11 cellular contexts compared by ENCODE assay signal in the genomic region with DNA sequence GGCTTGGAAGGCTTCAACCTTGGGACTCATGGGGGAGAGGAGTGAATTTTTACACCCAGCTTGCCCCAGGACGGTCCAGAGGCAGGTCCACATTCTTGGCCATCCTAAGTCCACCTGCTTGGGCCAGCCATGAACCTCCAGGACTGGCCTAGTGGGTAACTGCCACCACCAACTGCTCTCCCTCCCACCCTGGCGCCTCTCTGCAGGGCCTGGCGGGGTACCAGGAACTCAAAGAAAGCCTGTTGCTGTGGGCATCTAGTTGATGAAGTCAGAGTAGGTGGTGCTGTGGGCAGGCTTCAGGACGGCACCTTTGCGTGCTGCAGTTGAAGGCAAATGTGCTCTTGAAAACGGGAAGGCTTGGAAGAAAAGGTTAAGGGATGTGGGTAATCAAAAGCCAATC. TPM values are rescaled to one million over a fixed set of nuclear protein-coding genes. Genes with fewer than 3 reads are reported as not detected.
A peak's percentile ranks its signal among the peaks of the same experiment; 100 is the strongest.
DNase-seq lines count a peak whose midpoint lies in the region; ATAC-seq, FAIRE-seq and TF ChIP-seq lines count a peak whose summit lies in the region.
"Had no signal": no experiment of that assay in that cellular context is flagged by ENCODE, and none has a peak within 500 bp of the region (broad histone marks: within the 10 kb centered on the region; RNA-seq: fewer than 3 reads in every experiment).

No MANE protein-coding gene starts in this region.

- peaks cover 84% of the 10 kb centered on the region for H4K20me1 ChIP-seq in astrocyte (ENCODE audit: insufficient read depth, low read length)

- 13 to 55% methylated on average over 4 to 5 of the region's 6 CpGs for WGBS in thyroid gland, 2 donors

- TF ChIP-seq POLR2A in thyroid gland (IDR thresholded peaks at IDR 0.05), result no peak

- H3K4me1 ChIP-seq in astrocyte (ENCODE audit: insufficient read depth, low read length) (peaks cover 27% of the 10 kb centered on the region), mucosa of descending colon (ENCODE audit: low read depth) (peaks cover 20% of the 10 kb centered on the region), thyroid gland (peaks cover 27 to 70% of the 10 kb centered on the region in 2 donors)
- H3K4me1 ChIP-seq: uterus had no signal

- no peak for DNase-seq in activated naive CD8-positive, alpha-beta T cell treated with anti-CD3 and anti-CD28 coated beads, Interleukin-2, amount 50 U/mL, for 24 hours
- no peak for DNase-seq in activated naive CD8-positive, alpha-beta T cell treated with anti-CD3 and anti-CD28 coated beads for 36 hours
- DNase-seq in astrocyte (ENCODE audit: low read depth) (no peak), mucosa of descending colon (peak in 2 of 3 donors; percentile 31 to 48), thyroid gland (peak; percentile 54 to 64), KG1 (lab: John Stamatoyannopoulos, UW) (no peak)
- no peak for DNase-seq in stimulated activated CD4-positive, alpha-beta T cell treated with anti-CD3 and anti-CD28 coated beads, Interleukin-4, amount 100 ng/mL, for 4 hours
- no peak for DNase-seq in effector CD8-positive, alpha-beta T cell (lab: John Stamatoyannopoulos, UW)
- DNase-seq: MM.1S, naive B cell, uterus had no signal

- H3K36me3 ChIP-seq in astrocyte (ENCODE audit: insufficient read depth, low read length) (no peaks in the 10 kb centered on the region), mucosa of descending colon (ENCODE audit: low read depth) (no peaks in the 10 kb centered on the region), thyroid gland (no peaks in the 10 kb centered on the region)
- H3K36me3 ChIP-seq: uterus had no signal

- no peaks in the 10 kb centered on the region for H3K9me3 ChIP-seq in astrocyte (ENCODE audit: insufficient read depth, low read depth, low read length)
- H3K9me3 ChIP-seq in mucosa of descending colon, result no peaks in the 10 kb centered on the region
- no peaks in the 10 kb centered on the region for H3K9me3 ChIP-seq in thyroid gland
- H3K9me3 ChIP-seq: uterus had no signal

- peak overlapping the region; percentile 64 for H3K4me2 ChIP-seq in astrocyte (ENCODE audit: low read length)

- H3K79me2 ChIP-seq in astrocyte (ENCODE audit: insufficient read depth, low read length), result peaks cover 73% of the 10 kb centered on the region

- ATAC-seq in activated naive CD8-positive, alpha-beta T cell treated with anti-CD3 and anti-CD28 coated beads, Interleukin-2, amount 50 U/mL, for 24 hours, result peak; percentile 21
- no peak for ATAC-seq in mucosa of descending colon

- H3K27me3 ChIP-seq in astrocyte (ENCODE audit: insufficient read depth, low read length), result no peaks in the 10 kb centered on the region
- H3K27me3 ChIP-seq in thyroid gland, result no peaks in the 10 kb centered on the region
- H3K27me3 ChIP-seq: uterus had no signal

- H2AFZ ChIP-seq in astrocyte (ENCODE audit: low read depth, low read length), result no peak overlapping the region

- no peak overlapping the region for H3K27ac Mint-ChIP-seq in activated naive CD8-positive, alpha-beta T cell treated with anti-CD3 and anti-CD28 coated beads, Interleukin-2, amount 50 U/mL, for 24 hours
- no peak overlapping the region for H3K27ac Mint-ChIP-seq in activated naive CD8-positive, alpha-beta T cell treated with anti-CD3 and anti-CD28 coated beads for 36 hours
- H3K27ac Mint-ChIP-seq in astrocyte (ENCODE audit: unreplicated experiment), result no peak overlapping the region

- TF ChIP-seq CTCF in astrocyte (IDR thresholded peaks at IDR 0.05; ENCODE audit: insufficient read depth, low read depth, low read length), result no peak
- TF ChIP-seq CTCF in mucosa of descending colon (IDR thresholded peaks at IDR 0.05), result no peak
- TF ChIP-seq CTCF in thyroid gland (IDR thresholded peaks at IDR 0.05), result no peak

- H3K9me3 Mint-ChIP-seq in activated naive CD8-positive, alpha-beta T cell treated with anti-CD3 and anti-CD28 coated beads, Interleukin-2, amount 50 U/mL, for 24 hours, result no peaks in the 10 kb centered on the region
- H3K9me3 Mint-ChIP-seq in activated naive CD8-positive, alpha-beta T cell treated with anti-CD3 and anti-CD28 coated beads for 36 hours, result no peaks in the 10 kb centered on the region
- no peaks in the 10 kb centered on the region for H3K9me3 Mint-ChIP-seq in astrocyte (ENCODE audit: unreplicated experiment)

- FAIRE-seq in astrocyte (lab: Jason Lieb, UNC), result peak; percentile 77

- no peaks in the 10 kb centered on the region for H3K27me3 Mint-ChIP-seq in activated naive CD8-positive, alpha-beta T cell treated with anti-CD3 and anti-CD28 coated beads, Interleukin-2, amount 50 U/mL, for 24 hours
- H3K27me3 Mint-ChIP-seq in activated naive CD8-positive, alpha-beta T cell treated with anti-CD3 and anti-CD28 coated beads for 36 hours, result no peaks in the 10 kb centered on the region
- H3K27me3 Mint-ChIP-seq in astrocyte (ENCODE audit: low read depth, unreplicated experiment), result peaks cover 2% of the 10 kb centered on the region

- H3K36me3 Mint-ChIP-seq in activated naive CD8-positive, alpha-beta T cell treated with anti-CD3 and anti-CD28 coated beads, Interleukin-2, amount 50 U/mL, for 24 hours (ENCODE audit: low read depth), result no peaks in the 10 kb centered on the region
- peaks cover 7% of the 10 kb centered on the region for H3K36me3 Mint-ChIP-seq in activated naive CD8-positive, alpha-beta T cell treated with anti-CD3 and anti-CD28 coated beads for 36 hours
- H3K36me3 Mint-ChIP-seq in astrocyte (ENCODE audit: low read depth, unreplicated experiment), result no peaks in the 10 kb centered on the region
- H3K36me3 Mint-ChIP-seq: naive B cell had no signal

- H3K4me3 Mint-ChIP-seq in activated naive CD8-positive, alpha-beta T cell treated with anti-CD3 and anti-CD28 coated beads, Interleukin-2, amount 50 U/mL, for 24 hours, result no peak overlapping the region
- H3K4me3 Mint-ChIP-seq in activated naive CD8-positive, alpha-beta T cell treated with anti-CD3 and anti-CD28 coated beads for 36 hours, result no peak overlapping the region
- no peak overlapping the region for H3K4me3 Mint-ChIP-seq in astrocyte (ENCODE audit: unreplicated experiment)

- H3K4me1 Mint-ChIP-seq in activated naive CD8-positive, alpha-beta T cell treated with anti-CD3 and anti-CD28 coated beads, Interleukin-2, amount 50 U/mL, for 24 hours, result peaks cover 62% of the 10 kb centered on the region
- peaks cover 44% of the 10 kb centered on the region for H3K4me1 Mint-ChIP-seq in activated naive CD8-positive, alpha-beta T cell treated with anti-CD3 and anti-CD28 coated beads for 36 hours
- H3K4me1 Mint-ChIP-seq in astrocyte (ENCODE audit: low read depth, unreplicated experiment), result peaks cover 20% of the 10 kb centered on the region

- no peak overlapping the region for H3K4me3 ChIP-seq in astrocyte (ENCODE audit: insufficient read depth, low read depth, low read length)
- H3K4me3 ChIP-seq in mucosa of descending colon, result no peak overlapping the region
- no peak overlapping the region for H3K4me3 ChIP-seq in thyroid gland (replicated peaks in 1 of 3)
- H3K4me3 ChIP-seq: uterus had no signal

- intact Hi-C loops in mucosa of descending colon (cut with DNase I, micrococcal nuclease), result no loop called here
- intact Hi-C loops in thyroid gland (cut with DNase I), result no loop called here

- no peak overlapping the region for H3K9ac ChIP-seq in astrocyte (ENCODE audit: low read length)

- H3K27ac ChIP-seq in astrocyte (ENCODE audit: low read depth, low read length) (no peak overlapping the region), thyroid gland (peak overlapping the region in 1 of 3 donors; percentile 36)

RNA-seq across cellular contexts. Expression of gene BCOR, which starts 12.0 kb away (rescaled TPM):
- 10 to 100 TPM; 32.3 to 36.0 TPM for total RNA-seq in activated naive CD8-positive, alpha-beta T cell treated with anti-CD3 and anti-CD28 coated beads for 36 hours
- total RNA-seq in astrocyte (9.0 TPM in 2 replicates), mucosa of descending colon (10 to 100 TPM; 18.7 to 26.3 (median 23.6) TPM), thyroid gland (10 to 100 TPM; 30.9 to 67.4 (median 42.4) TPM)

Comparison
In these comparisons a context has a peak if more than half of its experiments do, and no peak if none do; other contexts are left out.
1. DNase-seq: peak in mucosa of descending colon (2 of 3) and thyroid gland (2 of 2); none in activated naive CD8-positive, alpha-beta T cell treated with anti-CD3 and anti-CD28 coated beads, Interleukin-2, amount 50 U/mL, for 24 hours (single experiment), activated naive CD8-positive, alpha-beta T cell treated with anti-CD3 and anti-CD28 coated beads for 36 hours (single experiment), astrocyte (single experiment), KG1 (single experiment), stimulated activated CD4-positive, alpha-beta T cell treated with anti-CD3 and anti-CD28 coated beads, Interleukin-4, amount 100 ng/mL, for 4 hours (0 of 2) and effector CD8-positive, alpha-beta T cell (single experiment).